Comparison of ENCODE assay signal across 2 cellular contexts in the genomic region with DNA sequence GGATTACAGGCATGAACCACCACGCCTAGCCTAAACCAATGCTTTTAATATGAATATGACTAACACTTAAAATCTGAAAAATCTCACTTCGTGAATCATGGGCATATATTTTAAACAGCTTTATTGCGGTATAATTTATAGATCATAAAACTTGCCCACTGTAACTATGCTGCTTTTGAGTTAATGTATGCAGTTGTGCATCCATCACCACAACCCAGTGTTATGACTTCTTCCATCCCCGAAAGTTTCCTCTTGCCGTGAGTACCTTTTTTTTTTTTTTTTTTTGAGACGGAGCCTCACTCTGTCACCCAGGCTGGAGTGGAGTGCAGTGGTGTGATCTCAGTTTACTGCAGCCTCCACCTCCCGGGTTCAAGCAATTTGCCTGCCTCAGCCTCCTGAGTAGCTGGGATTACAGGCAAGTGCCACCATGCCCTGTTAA.
TF ChIP-seq lines count a peak whose summit lies in the region.

No MANE protein-coding gene starts in this region.

TF ChIP-seq in HEK293T, 16 proteins besides CTCF, POLR2A, EP300 and RAD21:
- TF ChIP-seq SP1 (IDR thresholded peaks at IDR 0.05) (no peak), ZNF384 (IDR thresholded peaks at IDR 0.05) (peak; percentile 90), TARDBP (IDR thresholded peaks at IDR 0.05) (no peak), L3MBTL2 (conservative IDR thresholded peaks at IDR 0.05) (no peak)
- TF ChIP-seq, protein P1, sequence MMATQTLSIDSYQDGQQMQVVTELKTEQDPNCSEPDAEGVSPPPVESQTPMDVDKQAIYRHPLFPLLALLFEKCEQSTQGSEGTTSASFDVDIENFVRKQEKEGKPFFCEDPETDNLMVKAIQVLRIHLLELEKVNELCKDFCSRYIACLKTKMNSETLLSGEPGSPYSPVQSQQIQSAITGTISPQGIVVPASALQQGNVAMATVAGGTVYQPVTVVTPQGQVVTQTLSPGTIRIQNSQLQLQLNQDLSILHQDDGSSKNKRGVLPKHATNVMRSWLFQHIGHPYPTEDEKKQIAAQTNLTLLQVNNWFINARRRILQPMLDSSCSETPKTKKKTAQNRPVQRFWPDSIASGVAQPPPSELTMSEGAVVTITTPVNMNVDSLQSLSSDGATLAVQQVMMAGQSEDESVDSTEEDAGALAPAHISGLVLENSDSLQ (IDR thresholded peaks at IDR 0.05), result peak; percentile 64

TF ChIP-seq in GM12878, 131 proteins besides CTCF, POLR2A, EP300 and RAD21:
- TF ChIP-seq, protein P2, sequence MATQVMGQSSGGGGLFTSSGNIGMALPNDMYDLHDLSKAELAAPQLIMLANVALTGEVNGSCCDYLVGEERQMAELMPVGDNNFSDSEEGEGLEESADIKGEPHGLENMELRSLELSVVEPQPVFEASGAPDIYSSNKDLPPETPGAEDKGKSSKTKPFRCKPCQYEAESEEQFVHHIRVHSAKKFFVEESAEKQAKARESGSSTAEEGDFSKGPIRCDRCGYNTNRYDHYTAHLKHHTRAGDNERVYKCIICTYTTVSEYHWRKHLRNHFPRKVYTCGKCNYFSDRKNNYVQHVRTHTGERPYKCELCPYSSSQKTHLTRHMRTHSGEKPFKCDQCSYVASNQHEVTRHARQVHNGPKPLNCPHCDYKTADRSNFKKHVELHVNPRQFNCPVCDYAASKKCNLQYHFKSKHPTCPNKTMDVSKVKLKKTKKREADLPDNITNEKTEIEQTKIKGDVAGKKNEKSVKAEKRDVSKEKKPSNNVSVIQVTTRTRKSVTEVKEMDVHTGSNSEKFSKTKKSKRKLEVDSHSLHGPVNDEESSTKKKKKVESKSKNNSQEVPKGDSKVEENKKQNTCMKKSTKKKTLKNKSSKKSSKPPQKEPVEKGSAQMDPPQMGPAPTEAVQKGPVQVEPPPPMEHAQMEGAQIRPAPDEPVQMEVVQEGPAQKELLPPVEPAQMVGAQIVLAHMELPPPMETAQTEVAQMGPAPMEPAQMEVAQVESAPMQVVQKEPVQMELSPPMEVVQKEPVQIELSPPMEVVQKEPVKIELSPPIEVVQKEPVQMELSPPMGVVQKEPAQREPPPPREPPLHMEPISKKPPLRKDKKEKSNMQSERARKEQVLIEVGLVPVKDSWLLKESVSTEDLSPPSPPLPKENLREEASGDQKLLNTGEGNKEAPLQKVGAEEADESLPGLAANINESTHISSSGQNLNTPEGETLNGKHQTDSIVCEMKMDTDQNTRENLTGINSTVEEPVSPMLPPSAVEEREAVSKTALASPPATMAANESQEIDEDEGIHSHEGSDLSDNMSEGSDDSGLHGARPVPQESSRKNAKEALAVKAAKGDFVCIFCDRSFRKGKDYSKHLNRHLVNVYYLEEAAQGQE (IDR thresholded peaks at IDR 0.05; ENCODE audit: low read depth, low read length), result no peak
- TF ChIP-seq RFX5 (IDR thresholded peaks at IDR 0.05; ENCODE audit: low read depth, low read length) (no peak), MYB (IDR thresholded peaks at IDR 0.05; ENCODE audit: borderline replicate concordance, low read depth, low read length) (no peak)
- TF ChIP-seq, protein P1 (IDR thresholded peaks at IDR 0.05), result no peak
- TF ChIP-seq, protein P3, sequence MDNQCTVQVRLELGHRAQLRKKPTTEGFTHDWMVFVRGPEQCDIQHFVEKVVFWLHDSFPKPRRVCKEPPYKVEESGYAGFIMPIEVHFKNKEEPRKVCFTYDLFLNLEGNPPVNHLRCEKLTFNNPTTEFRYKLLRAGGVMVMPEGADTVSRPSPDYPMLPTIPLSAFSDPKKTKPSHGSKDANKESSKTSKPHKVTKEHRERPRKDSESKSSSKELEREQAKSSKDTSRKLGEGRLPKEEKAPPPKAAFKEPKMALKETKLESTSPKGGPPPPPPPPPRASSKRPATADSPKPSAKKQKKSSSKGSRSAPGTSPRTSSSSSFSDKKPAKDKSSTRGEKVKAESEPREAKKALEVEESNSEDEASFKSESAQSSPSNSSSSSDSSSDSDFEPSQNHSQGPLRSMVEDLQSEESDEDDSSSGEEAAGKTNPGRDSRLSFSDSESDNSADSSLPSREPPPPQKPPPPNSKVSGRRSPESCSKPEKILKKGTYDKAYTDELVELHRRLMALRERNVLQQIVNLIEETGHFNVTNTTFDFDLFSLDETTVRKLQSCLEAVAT (IDR thresholded peaks at IDR 0.05), result peak; percentile 33; the same call in 1 of the 2 replicates
